In the genomic region with DNA sequence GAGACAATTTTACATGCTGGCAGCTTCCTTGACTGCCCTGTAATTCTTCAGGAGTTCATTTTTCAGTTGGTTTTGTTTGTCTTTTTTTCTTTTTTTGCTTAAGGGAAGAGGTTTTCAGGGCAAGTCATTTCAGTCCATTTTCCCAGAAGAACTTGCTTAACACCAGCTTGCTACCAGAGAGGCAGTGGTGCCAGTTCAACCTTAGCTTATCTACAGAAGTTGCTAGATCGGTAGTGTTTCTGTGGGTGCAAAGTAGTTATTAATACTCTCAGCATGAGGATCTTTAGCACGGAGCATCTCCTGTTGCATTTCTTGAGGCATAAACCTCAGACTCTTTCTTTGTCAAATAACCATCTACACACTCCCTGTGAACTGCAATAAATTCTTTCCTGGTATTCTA, we compare ENCODE assay signal across 10 cellular contexts. TPM values are rescaled to one million over a fixed set of nuclear protein-coding genes. Genes with fewer than 3 reads are reported as not detected.
DNase-seq lines count a peak whose midpoint lies in the region; ATAC-seq, FAIRE-seq and TF ChIP-seq lines count a peak whose summit lies in the region.
"Had no signal": no experiment of that assay in that cellular context is flagged by ENCODE, and none has a peak within 500 bp of the region (broad histone marks: within the 10 kb centered on the region; RNA-seq: fewer than 3 reads in every experiment).

No MANE protein-coding gene starts in this region.

- H3K27me3 ChIP-seq in mesenchymal stem cell (ENCODE audit: control insufficient read depth in 1 of 2, insufficient read depth in 1 of 2, low read length in 2 of 2) (no peaks in the 10 kb centered on the region), SJCRH30 (no peaks in the 10 kb centered on the region; the same call in 1 of the 2 replicates)

- no peak for FAIRE-seq in A549 (lab: Jason Lieb, UNC)
- FAIRE-seq: colon had no signal

- no peak overlapping the region for H3K4ac ChIP-seq in mesenchymal stem cell (ENCODE audit: low read depth in 1 of 2, low read length in 2 of 2)

- DNase-seq in A549 (ENCODE audit: low read depth in 1 of 2, low spot score in 1 of 2) (no peak), GM13976 (ENCODE audit: low spot score) (peak; percentile 12), mesenchymal stem cell (no peak), NCI-H1105 treated with DMSO at 0.1 percent for 48 hours (lab: John Stamatoyannopoulos, UW) (no peak), SJCRH30 (no peak)
- DNase-seq in activated naive CD8-positive, alpha-beta T cell treated with anti-CD3 and anti-CD28 coated beads for 36 hours: no peak
- DNase-seq: NCI-H1694 had no signal

- H2BK15ac ChIP-seq in mesenchymal stem cell (ENCODE audit: low read depth, poor library complexity, severe bottlenecking): no peak overlapping the region

- H3K4me2 ChIP-seq in A549 (peak overlapping the region; percentile 89), mesenchymal stem cell (ENCODE audit: low read length, poor library complexity, severe bottlenecking) (no peak overlapping the region)

- no peak overlapping the region for H3K27ac Mint-ChIP-seq in activated naive CD8-positive, alpha-beta T cell treated with anti-CD3 and anti-CD28 coated beads for 36 hours

- TF ChIP-seq CTCF in A549 (IDR thresholded peaks at IDR 0.05) (no peak), GM13976 (IDR thresholded peaks at IDR 0.05; ENCODE audit: borderline replicate concordance, control extremely low read depth, extremely low read depth, insufficient read depth, missing control alignments) (no peak)

- no peak for TF ChIP-seq POLR2A in A549 (IDR thresholded peaks at IDR 0.05; ENCODE audit: low read length)

- no peak overlapping the region for H2BK120ac ChIP-seq in mesenchymal stem cell (ENCODE audit: low read depth, low read length)

- peak overlapping the region; percentile 83 for H3K4me3 Mint-ChIP-seq in activated naive CD8-positive, alpha-beta T cell treated with anti-CD3 and anti-CD28 coated beads for 36 hours

- H3K36me3 ChIP-seq in mesenchymal stem cell (ENCODE audit: control insufficient read depth in 1 of 2, insufficient read depth in 2 of 2, low read depth in 1 of 2, low read length in 2 of 2) (no peaks in the 10 kb centered on the region), SJCRH30 (no peaks in the 10 kb centered on the region)

- no peaks in the 10 kb centered on the region for H3K27me3 Mint-ChIP-seq in activated naive CD8-positive, alpha-beta T cell treated with anti-CD3 and anti-CD28 coated beads for 36 hours

- H4K91ac ChIP-seq in mesenchymal stem cell (ENCODE audit: low read length): no peak overlapping the region

- no peak overlapping the region for H2AFZ ChIP-seq in mesenchymal stem cell (ENCODE audit: low read depth, low read length)

- peak overlapping the region; percentile 91 for H3K9ac ChIP-seq in mesenchymal stem cell (ENCODE audit: low read length)

- H2AK5ac ChIP-seq in mesenchymal stem cell (ENCODE audit: low read length, severe bottlenecking): no peak overlapping the region

- in situ Hi-C loops in GM13976 (cut with MboI; ENCODE audit: low sequenced_read_pairs, unreplicated experiment): no loop called here

- no peak overlapping the region for H3K14ac ChIP-seq in mesenchymal stem cell (ENCODE audit: low read length in 2 of 2)

- H3K9me3 Mint-ChIP-seq in activated naive CD8-positive, alpha-beta T cell treated with anti-CD3 and anti-CD28 coated beads for 36 hours: peaks cover 19% of the 10 kb centered on the region

- no peak for TF ChIP-seq EP300 in A549 (IDR thresholded peaks at IDR 0.05)

- H3K79me1 ChIP-seq in mesenchymal stem cell (replicated peaks; ENCODE audit: low read length, poor library complexity, severe bottlenecking): peaks cover 3% of the 10 kb centered on the region

- no peak overlapping the region for H2BK12ac ChIP-seq in mesenchymal stem cell (ENCODE audit: low read length in 2 of 2)

- POLR2A ChIA-PET in A549 (lab: Yijun Ruan, JAX): no interaction called here

- CTCF ChIA-PET in A549 (lab: Yijun Ruan, JAX): interaction anchor here (0.9 kb wide), 1 partner anchor 307 kb away, joined by 3 read pairs; no protein-coding TSS in a partner anchor

- peak overlapping the region; percentile 87 for H3K4me3 ChIP-seq in A549
- H3K4me3 ChIP-seq in mesenchymal stem cell (ENCODE audit: insufficient read depth in 1 of 2, low read depth in 1 of 2, low read length in 2 of 2): peak overlapping the region in 1 of 2 experiments; percentile 92
- H3K4me3 ChIP-seq in SJCRH30: no peak overlapping the region

- no peak overlapping the region for H3K18ac ChIP-seq in mesenchymal stem cell (ENCODE audit: low read depth in 1 of 2, low read length in 2 of 2)

- no peak overlapping the region for H4K8ac ChIP-seq in mesenchymal stem cell (ENCODE audit: low read length)

- H3K4me1 Mint-ChIP-seq in activated naive CD8-positive, alpha-beta T cell treated with anti-CD3 and anti-CD28 coated beads for 36 hours: peaks cover 27% of the 10 kb centered on the region

- H3K27ac ChIP-seq in A549 (no peak overlapping the region), mesenchymal stem cell (ENCODE audit: low read length, poor library complexity, severe bottlenecking) (no peak overlapping the region), SJCRH30 (no peak overlapping the region)

- no peak for ATAC-seq in A549
- ATAC-seq in GM18909 (IDR thresholded peaks at IDR 0.05; ENCODE audit: poor library complexity, unreplicated experiment): no peak
- no peak for ATAC-seq in GM21447 (IDR thresholded peaks at IDR 0.05; ENCODE audit: unreplicated experiment)

- no peak for TF ChIP-seq RAD21 in A549 (conservative IDR thresholded peaks at IDR 0.05 in 1 of 2, IDR thresholded peaks at IDR 0.05 in 1 of 2)

- WGBS in A549 (ENCODE audit: missing lambda C conversion rate): 75% methylated on average over 2 of the region's 2 CpGs
- WGBS in mesenchymal stem cell: 100% methylated on average over 2 of the region's 2 CpGs

- peaks cover 13% of the 10 kb centered on the region for H3K36me3 Mint-ChIP-seq in activated naive CD8-positive, alpha-beta T cell treated with anti-CD3 and anti-CD28 coated beads for 36 hours

- no peak overlapping the region for H2BK5ac ChIP-seq in mesenchymal stem cell (ENCODE audit: low read depth, low read length, poor library complexity, severe bottlenecking)

- H3K4me1 ChIP-seq in A549: peaks cover 6% of the 10 kb centered on the region; the same call in 2 of the 3 replicates
- peaks cover 8% of the 10 kb centered on the region for H3K4me1 ChIP-seq in mesenchymal stem cell (ENCODE audit: control insufficient read depth, insufficient read depth, low read depth, low read length)
- H3K4me1 ChIP-seq in SJCRH30: no peaks in the 10 kb centered on the region

- H3K23ac ChIP-seq in mesenchymal stem cell (ENCODE audit: low read length in 2 of 2): no peak overlapping the region

- no peaks in the 10 kb centered on the region for H3K9me3 ChIP-seq in A549
- H3K9me3 ChIP-seq in mesenchymal stem cell (ENCODE audit: control insufficient read depth, low read length): peaks cover 7% of the 10 kb centered on the region
- H3K9me3 ChIP-seq in SJCRH30 (replicated peaks): no peaks in the 10 kb centered on the region

TF ChIP-seq in A549, 52 proteins besides CTCF, POLR2A, EP300 and RAD21:
- TF ChIP-seq JUNB (IDR thresholded peaks at IDR 0.05): no peak
- TF ChIP-seq NR3C1 (IDR thresholded peaks at IDR 0.05): no peak
- no peak for TF ChIP-seq HOXA7 (CRISPR knock-in tag; IDR thresholded peaks at IDR 0.05)
- TF ChIP-seq MAX (IDR thresholded peaks at IDR 0.05): no peak
- TF ChIP-seq, protein P1, sequence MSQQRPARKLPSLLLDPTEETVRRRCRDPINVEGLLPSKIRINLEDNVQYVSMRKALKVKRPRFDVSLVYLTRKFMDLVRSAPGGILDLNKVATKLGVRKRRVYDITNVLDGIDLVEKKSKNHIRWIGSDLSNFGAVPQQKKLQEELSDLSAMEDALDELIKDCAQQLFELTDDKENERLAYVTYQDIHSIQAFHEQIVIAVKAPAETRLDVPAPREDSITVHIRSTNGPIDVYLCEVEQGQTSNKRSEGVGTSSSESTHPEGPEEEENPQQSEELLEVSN (IDR thresholded peaks at IDR 0.05; ENCODE audit: borderline replicate concordance, low read depth): no peak
- TF ChIP-seq ZSCAN20 (CRISPR knock-in tag; IDR thresholded peaks at IDR 0.05): no peak
- TF ChIP-seq TP53 (CRISPR knock-in tag; IDR thresholded peaks at IDR 0.05): no peak

RNA-seq across cellular contexts. Expression of gene SPEF2, which starts 1.1 kb away (rescaled TPM):
- polyA plus RNA-seq in A549 (2011; rRNA removed) (6.2 and 8.7 TPM in 2 replicates), A549 (2017; fragmentation: RNase III; extraction: RNeasy Plus Mini Kit Qiagen cat#74134 plus additional on column Dnase treatment) (1.9 to 3.2 TPM (median 2.2 TPM) in 3 replicates)
- polyA plus RNA-seq in A549 (2012; cell fraction: cytosol; rRNA removed): 0.82 and 1.0 TPM in 2 replicates
- polyA plus RNA-seq in A549 (2012; cell fraction: nucleus; rRNA removed): 1.6 and 2.1 TPM in 2 replicates
- polyA minus RNA-seq in A549 (2011; rRNA and poly(A)+ RNA removed): 3.0 and 4.0 TPM in 2 replicates
- total RNA-seq in activated naive CD8-positive, alpha-beta T cell treated with anti-CD3 and anti-CD28 coated beads for 36 hours: 1 to 10 TPM; 6.0 to 6.1 TPM
- 1.5 TPM for polyA plus RNA-seq in mesenchymal stem cell (2013, experiment 1 of 2)
- polyA plus RNA-seq in mesenchymal stem cell (2013, experiment 2 of 2): 1.2 TPM
- not detected in 2 replicates for total RNA-seq in SJCRH30 (2014; rRNA removed; shearing (Covaris generic))
